In genomic region chr3:150296123-150296750, GRCh38 we compare ENCODE assay signal across 14 cellular contexts.
DNase-seq lines count a peak whose midpoint lies in the region; ATAC-seq and TF ChIP-seq lines count a peak whose summit lies in the region.
"Had no signal": no experiment of that assay in that cellular context is flagged by ENCODE, and none has a peak within 500 bp of the region (broad histone marks: within the 10 kb centered on the region; RNA-seq: fewer than 3 reads in every experiment).

No MANE protein-coding gene starts in this region.

- no peaks in the 10 kb centered on the region for H4K20me1 ChIP-seq in Loucy (ENCODE audit: insufficient read depth, low read length, poor library complexity, severe bottlenecking)

- no peaks in the 10 kb centered on the region for H3K36me3 ChIP-seq in Loucy (ENCODE audit: insufficient read depth, low read length)
- H3K36me3 ChIP-seq in colonic mucosa = no peaks in the 10 kb centered on the region
- H3K36me3 ChIP-seq: HAP-1 had no signal

- no peak overlapping the region for H3K9ac ChIP-seq in Loucy (ENCODE audit: low read depth, low read length, poor library complexity, severe bottlenecking)
- no peak overlapping the region for H3K9ac ChIP-seq in colonic mucosa (ENCODE audit: low read depth in 2 of 2, low read length in 2 of 2)

- 0 out of 2 replicates have a peak overlapping the region, but pooled peaks have one; percentile 44 for H2AFZ ChIP-seq in Loucy (ENCODE audit: low read length)

- no peak overlapping the region for H3K4me3 Mint-ChIP-seq in mesothelial cell of epicardium
- H3K4me3 Mint-ChIP-seq in activated T-helper 1 cell treated with anti-CD3 and anti-CD28 coated beads, Interleukin-12 subunit alpha, Interleukin-12 subunit beta, Interleukin-2, Interleukin-4 antibody, amounts not matched to agents 30 ng/mL and 10 ng/mL and 1 ng/mL, durations not matched to agents 14 hours and 24 hours and 36 hours = no peak overlapping the region

- H3K27me3 ChIP-seq in Loucy (ENCODE audit: insufficient read depth, low read length, poor library complexity, severe bottlenecking) = no peaks in the 10 kb centered on the region
- H3K27me3 ChIP-seq in colonic mucosa = no peaks in the 10 kb centered on the region

- no peaks in the 10 kb centered on the region for H3K27me3 Mint-ChIP-seq in mesothelial cell of epicardium (ENCODE audit: low read depth)
- H3K27me3 Mint-ChIP-seq in activated T-helper 1 cell treated with anti-CD3 and anti-CD28 coated beads, Interleukin-12 subunit alpha, Interleukin-12 subunit beta, Interleukin-2, Interleukin-4 antibody, amounts not matched to agents 30 ng/mL and 10 ng/mL and 1 ng/mL, durations not matched to agents 14 hours and 24 hours and 36 hours (ENCODE audit: insufficient read depth) = peaks cover 12% of the 10 kb centered on the region

- H3K27ac ChIP-seq in colonic mucosa = peak overlapping the region; percentile 10

- H3K36me3 Mint-ChIP-seq in mesothelial cell of epicardium = peaks cover 2% of the 10 kb centered on the region
- H3K36me3 Mint-ChIP-seq in activated T-helper 1 cell treated with anti-CD3 and anti-CD28 coated beads, Interleukin-12 subunit alpha, Interleukin-12 subunit beta, Interleukin-2, Interleukin-4 antibody, amounts not matched to agents 30 ng/mL and 10 ng/mL and 1 ng/mL, durations not matched to agents 14 hours and 24 hours and 36 hours (ENCODE audit: low read depth) = no peaks in the 10 kb centered on the region

- intact Hi-C loops in colonic mucosa (cut with DNase I) = no loop called here
- intact Hi-C loops in activated T-helper 1 cell treated with anti-CD3 and anti-CD28 coated beads, Interleukin-12 subunit alpha, Interleukin-12 subunit beta, Interleukin-2, Interleukin-4 antibody, amounts not matched to agents 30 ng/mL and 10 ng/mL and 1 ng/mL, durations not matched to agents 14 hours and 24 hours and 36 hours (cut with micrococcal nuclease) = no loop called here

- TF ChIP-seq CTCF in AG10803 (conservative IDR thresholded peaks at IDR 0.05; ENCODE audit: low read length) (no peak), Loucy (conservative IDR thresholded peaks at IDR 0.05; ENCODE audit: low read length) (no peak), colonic mucosa (IDR thresholded peaks at IDR 0.05) (no peak), mesothelial cell of epicardium (IDR thresholded peaks at IDR 0.05; ENCODE audit: unreplicated experiment) (no peak)

- H3K27ac Mint-ChIP-seq in mesothelial cell of epicardium = peak overlapping the region; percentile 91
- no peak overlapping the region for H3K27ac Mint-ChIP-seq in activated T-helper 1 cell treated with anti-CD3 and anti-CD28 coated beads, Interleukin-12 subunit alpha, Interleukin-12 subunit beta, Interleukin-2, Interleukin-4 antibody, amounts not matched to agents 30 ng/mL and 10 ng/mL and 1 ng/mL, durations not matched to agents 14 hours and 24 hours and 36 hours

- H3K4me1 Mint-ChIP-seq in mesothelial cell of epicardium = peaks cover 36% of the 10 kb centered on the region
- no peaks in the 10 kb centered on the region for H3K4me1 Mint-ChIP-seq in activated T-helper 1 cell treated with anti-CD3 and anti-CD28 coated beads, Interleukin-12 subunit alpha, Interleukin-12 subunit beta, Interleukin-2, Interleukin-4 antibody, amounts not matched to agents 30 ng/mL and 10 ng/mL and 1 ng/mL, durations not matched to agents 14 hours and 24 hours and 36 hours (ENCODE audit: low read depth)

- peak; percentile 41 for DNase-seq in AG10803 (ENCODE audit: low read depth)
- DNase-seq in colonic mucosa = no peak
- DNase-seq in mesothelial cell of epicardium (ENCODE audit: low spot score in 2 of 2, unreplicated experiment in 2 of 2) = no peak
- DNase-seq in putamen (ENCODE audit: low spot score) = no peak
- DNase-seq in activated T-helper 1 cell treated with anti-CD3 and anti-CD28 coated beads, Interleukin-12 subunit alpha, Interleukin-12 subunit beta, Interleukin-2, Interleukin-4 antibody, amounts not matched to agents 30 ng/mL and 10 ng/mL and 1 ng/mL, durations not matched to agents 14 hours and 24 hours and 36 hours (ENCODE audit: low spot score) = no peak
- DNase-seq in NCI-H226 = no peak
- DNase-seq: AML-193, Caco-2, NCI-H1048, NCI-H2107, PC-3 had no signal

- H3F3A ChIP-seq in Loucy (ENCODE audit: low read depth) = no peaks in the 10 kb centered on the region

- H3K9me3 ChIP-seq in Loucy (ENCODE audit: insufficient read depth, low read depth, low read length) (no peaks in the 10 kb centered on the region), colonic mucosa (no peaks in the 10 kb centered on the region)
- H3K9me3 ChIP-seq: HAP-1 had no signal

- H3K4me3 ChIP-seq in AG10803 (ENCODE audit: low read length) (no peak overlapping the region), Loucy (ENCODE audit: low read length, poor library complexity, severe bottlenecking) (no peak overlapping the region), colonic mucosa (no peak overlapping the region)
- H3K4me3 ChIP-seq: HAP-1 had no signal

- H3K9me2 ChIP-seq in Loucy (replicated peaks; ENCODE audit: low read depth, low read length) = no peaks in the 10 kb centered on the region

- peaks cover 37% of the 10 kb centered on the region for H3K4me1 ChIP-seq in Loucy (ENCODE audit: insufficient read depth, low read length, poor library complexity, severe bottlenecking)
- H3K4me1 ChIP-seq in colonic mucosa = peaks cover 3% of the 10 kb centered on the region

- ATAC-seq in GM18498 (IDR thresholded peaks at IDR 0.05; ENCODE audit: unreplicated experiment) = no peak
- ATAC-seq: PC-3 had no signal

- H3K4me2 ChIP-seq in Loucy (ENCODE audit: low read depth, low read length, poor library complexity, severe bottlenecking) = no peak overlapping the region

- H3K9me3 Mint-ChIP-seq in mesothelial cell of epicardium = peaks cover 7% of the 10 kb centered on the region
- no peaks in the 10 kb centered on the region for H3K9me3 Mint-ChIP-seq in activated T-helper 1 cell treated with anti-CD3 and anti-CD28 coated beads, Interleukin-12 subunit alpha, Interleukin-12 subunit beta, Interleukin-2, Interleukin-4 antibody, amounts not matched to agents 30 ng/mL and 10 ng/mL and 1 ng/mL, durations not matched to agents 14 hours and 24 hours and 36 hours

- no peaks in the 10 kb centered on the region for H3K79me2 ChIP-seq in Loucy (ENCODE audit: insufficient read depth, low read length)
